In the genomic region with DNA sequence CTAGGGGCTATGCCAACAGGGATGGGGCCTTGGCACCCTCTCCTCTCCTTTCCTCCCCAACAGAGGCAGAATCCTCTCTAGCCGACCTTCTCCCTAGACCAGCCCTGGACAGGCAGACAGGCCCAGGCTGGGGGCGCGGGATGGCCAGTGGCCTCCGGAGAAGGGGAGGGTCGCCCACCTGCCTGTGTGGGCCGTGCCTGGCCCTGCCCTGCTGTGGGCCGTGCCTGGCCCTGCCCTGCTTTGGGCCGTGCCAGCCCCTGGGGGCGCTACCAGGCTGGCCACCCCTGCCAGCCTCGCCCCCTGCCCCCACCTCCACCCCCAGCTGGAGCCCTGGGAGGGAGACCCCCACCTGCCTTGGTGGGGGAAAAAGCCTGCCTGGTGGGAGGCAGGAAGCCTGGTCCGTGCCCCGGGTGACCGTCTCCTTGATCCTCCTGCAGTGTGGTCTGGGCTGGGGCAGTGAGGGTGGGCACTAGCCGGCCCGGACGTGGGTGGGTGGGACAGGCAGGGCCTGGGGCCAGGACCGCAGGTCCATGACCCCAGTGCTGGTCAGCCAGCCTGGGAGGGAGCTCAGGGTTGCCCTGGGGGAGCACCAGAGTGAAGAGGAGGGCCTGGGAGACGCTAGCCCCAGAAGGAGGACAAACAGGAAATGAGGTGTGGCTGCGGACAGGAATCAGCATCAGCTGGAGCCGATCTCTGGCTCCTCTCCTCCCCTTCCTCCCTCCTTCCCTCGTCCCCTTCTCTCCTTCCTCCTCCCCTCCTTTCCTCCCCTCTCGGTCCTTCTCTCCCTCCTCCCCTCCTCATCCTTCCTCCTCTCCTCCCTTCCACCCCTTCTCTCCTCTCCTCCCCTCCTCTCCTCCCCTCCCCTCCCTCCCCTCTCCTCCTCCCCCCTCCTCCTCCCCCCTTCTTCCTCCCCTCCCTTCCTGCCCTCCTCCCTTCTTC, we compare ENCODE assay signal across 1 cellular context.
A peak's percentile ranks its signal among the peaks of the same experiment; 100 is the strongest.
TF ChIP-seq lines count a peak whose summit lies in the region.

No MANE protein-coding gene starts in this region.

TF ChIP-seq in GM12878, 131 proteins besides CTCF, POLR2A, EP300 and RAD21:
- TF ChIP-seq IKZF1 (conservative IDR thresholded peaks at IDR 0.05) (peak; percentile 35; the same call in 1 of the 2 replicates), SPI1 (IDR thresholded peaks at IDR 0.05; ENCODE audit: borderline replicate concordance, insufficient read depth, low read depth, low read length) (0 out of 2 replicates have a peak, but pooled peaks have one; percentile 24), RUNX3 (IDR thresholded peaks at IDR 0.05; ENCODE audit: low read length) (peak; percentile 53), POLR2AphosphoS5 (IDR thresholded peaks at IDR 0.05; ENCODE audit: low read length) (peak; percentile 38; the same call in 1 of the 2 replicates), MTA2 (IDR thresholded peaks at IDR 0.05; ENCODE audit: low read depth) (peak; percentile 45; the same call in 1 of the 2 replicates), NR2F1 (conservative IDR thresholded peaks at IDR 0.05) (no peak), NBN (IDR thresholded peaks at IDR 0.05) (peak; percentile 33; the same call in 1 of the 2 replicates), CREM (IDR thresholded peaks at IDR 0.05; ENCODE audit: low read depth) (peak; percentile 17; the same call in 1 of the 2 replicates), CBX5 (IDR thresholded peaks at IDR 0.05; ENCODE audit: low read depth) (no peak), NFXL1 (IDR thresholded peaks at IDR 0.05; ENCODE audit: borderline replicate concordance) (peak; percentile 99), IKZF2 (IDR thresholded peaks at IDR 0.05) (peak; percentile 28 to 64; a peak in 1 of 4 replicates), YBX1 (IDR thresholded peaks at IDR 0.05) (no peak), EED (IDR thresholded peaks at IDR 0.05; ENCODE audit: low read depth) (peak; percentile 36; the same call in 1 of the 2 replicates), HDGF (IDR thresholded peaks at IDR 0.05) (peak; percentile 69; the same call in 1 of the 2 replicates), EGR1 (IDR thresholded peaks at IDR 0.05; ENCODE audit: borderline replicate concordance in 1 of 2, low read depth in 2 of 2, low read length in 2 of 2) (0 out of 3 replicates have a peak, but pooled peaks of 1 of the 2 experiments have one; percentile 4)
- TF ChIP-seq, protein P1, sequence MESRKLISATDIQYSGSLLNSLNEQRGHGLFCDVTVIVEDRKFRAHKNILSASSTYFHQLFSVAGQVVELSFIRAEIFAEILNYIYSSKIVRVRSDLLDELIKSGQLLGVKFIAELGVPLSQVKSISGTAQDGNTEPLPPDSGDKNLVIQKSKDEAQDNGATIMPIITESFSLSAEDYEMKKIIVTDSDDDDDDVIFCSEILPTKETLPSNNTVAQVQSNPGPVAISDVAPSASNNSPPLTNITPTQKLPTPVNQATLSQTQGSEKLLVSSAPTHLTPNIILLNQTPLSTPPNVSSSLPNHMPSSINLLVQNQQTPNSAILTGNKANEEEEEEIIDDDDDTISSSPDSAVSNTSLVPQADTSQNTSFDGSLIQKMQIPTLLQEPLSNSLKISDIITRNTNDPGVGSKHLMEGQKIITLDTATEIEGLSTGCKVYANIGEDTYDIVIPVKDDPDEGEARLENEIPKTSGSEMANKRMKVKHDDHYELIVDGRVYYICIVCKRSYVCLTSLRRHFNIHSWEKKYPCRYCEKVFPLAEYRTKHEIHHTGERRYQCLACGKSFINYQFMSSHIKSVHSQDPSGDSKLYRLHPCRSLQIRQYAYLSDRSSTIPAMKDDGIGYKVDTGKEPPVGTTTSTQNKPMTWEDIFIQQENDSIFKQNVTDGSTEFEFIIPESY (IDR thresholded peaks at IDR 0.05), result no peak
